30 cellular contexts compared by ENCODE assay signal in the genomic region with DNA sequence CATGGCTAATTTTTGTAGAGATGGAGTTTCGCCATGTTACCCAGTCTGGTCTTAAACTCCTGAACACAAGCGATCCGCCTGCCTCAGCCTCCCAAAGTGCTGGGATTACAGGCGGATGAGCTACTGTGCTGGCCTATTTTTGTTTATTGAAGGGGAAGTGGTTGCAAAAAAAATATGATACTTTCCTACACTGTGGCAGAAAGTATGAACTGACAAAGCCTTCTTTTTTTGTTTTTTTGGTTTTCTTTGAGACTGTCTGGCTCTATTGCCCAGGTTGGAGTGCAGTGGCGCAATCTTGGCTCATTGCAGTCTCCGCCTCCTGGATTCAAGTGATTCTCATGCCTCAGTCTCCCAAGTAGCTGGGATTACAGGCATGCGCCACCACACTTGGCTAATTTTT. TPM values are rescaled to one million over a fixed set of nuclear protein-coding genes. Genes with fewer than 3 reads are reported as not detected.
DNase-seq lines count a peak whose midpoint lies in the region; ATAC-seq lines count a peak whose summit lies in the region.
"Had no signal": no experiment of that assay in that cellular context is flagged by ENCODE, and none has a peak within 500 bp of the region (broad histone marks: within the 10 kb centered on the region; RNA-seq: fewer than 3 reads in every experiment).

No MANE protein-coding gene starts in this region.

- H3K9me3 ChIP-seq in SK-N-MC (ENCODE audit: low read depth, low read length) = no peaks in the 10 kb centered on the region
- H3K9me3 ChIP-seq in effector memory CD4-positive, alpha-beta T cell (ENCODE audit: control insufficient read depth, low read length) = peaks cover 3% of the 10 kb centered on the region
- H3K9me3 ChIP-seq: thyroid gland, uterus had no signal

- POLR2A ChIA-PET in activated naive CD8-positive, alpha-beta T cell treated with anti-CD3 and anti-CD28 coated beads, Interleukin-2, amount 10 ng/mL, durations not matched to agents 7 days and 5 days (lab: Charles Lee) = interaction anchor here (1.2 kb wide), 1 partner anchor 51 kb away, joined by 3 read pairs; a partner anchor contains a TSS

- ATAC-seq in activated naive CD8-positive, alpha-beta T cell treated with anti-CD3 and anti-CD28 coated beads, Interleukin-2, amount 10 ng/mL, durations not matched to agents 7 days and 5 days (ENCODE audit: low read depth) = no peak
- no peak for ATAC-seq in HG03565 (IDR thresholded peaks at IDR 0.05; ENCODE audit: unreplicated experiment)
- ATAC-seq: esophagus mucosa, PC-3, right cardiac atrium, SK-N-SH treated with all-trans-retinoic acid at 6 μM for 48 hours had no signal

- peak overlapping the region; percentile 84 for H3K27ac ChIP-seq in SK-N-MC
- H3K27ac ChIP-seq in effector memory CD4-positive, alpha-beta T cell (ENCODE audit: insufficient read depth, low read length, poor library complexity, severe bottlenecking) = peak overlapping the region; percentile 5
- H3K27ac ChIP-seq: HL-60, left ventricle myocardium inferior, thyroid gland, uterus had no signal

- H3K4me3 Mint-ChIP-seq in activated naive CD8-positive, alpha-beta T cell treated with anti-CD3 and anti-CD28 coated beads, Interleukin-2, amount 10 ng/mL, durations not matched to agents 7 days and 5 days = peak overlapping the region; percentile 8
- no peak overlapping the region for H3K4me3 Mint-ChIP-seq in activated naive CD8-positive, alpha-beta T cell treated with anti-CD3 and anti-CD28 coated beads for 36 hours
- H3K4me3 Mint-ChIP-seq: H9; stimulated activated naive CD8-positive, alpha-beta T cell treated with anti-CD3 and anti-CD28 coated beads, Interleukin-15, amount 100 ng/mL, for 72 hours had no signal

- H3K36me3 Mint-ChIP-seq in activated naive CD8-positive, alpha-beta T cell treated with anti-CD3 and anti-CD28 coated beads, Interleukin-2, amount 10 ng/mL, durations not matched to agents 7 days and 5 days = peaks cover 90% of the 10 kb centered on the region
- H3K36me3 Mint-ChIP-seq in activated naive CD8-positive, alpha-beta T cell treated with anti-CD3 and anti-CD28 coated beads for 36 hours = peaks cover 72% of the 10 kb centered on the region

- peak overlapping the region; percentile 34 for H3K27ac Mint-ChIP-seq in activated naive CD8-positive, alpha-beta T cell treated with anti-CD3 and anti-CD28 coated beads, Interleukin-2, amount 10 ng/mL, durations not matched to agents 7 days and 5 days
- no peak overlapping the region for H3K27ac Mint-ChIP-seq in activated naive CD8-positive, alpha-beta T cell treated with anti-CD3 and anti-CD28 coated beads for 36 hours
- H3K27ac Mint-ChIP-seq: H9 had no signal

- peaks cover 1% of the 10 kb centered on the region for H3K9me3 Mint-ChIP-seq in activated naive CD8-positive, alpha-beta T cell treated with anti-CD3 and anti-CD28 coated beads, Interleukin-2, amount 10 ng/mL, durations not matched to agents 7 days and 5 days
- peaks cover 1% of the 10 kb centered on the region for H3K9me3 Mint-ChIP-seq in activated naive CD8-positive, alpha-beta T cell treated with anti-CD3 and anti-CD28 coated beads for 36 hours

- H3K4me1 ChIP-seq in effector memory CD4-positive, alpha-beta T cell (ENCODE audit: control insufficient read depth, insufficient read depth, low read length, poor library complexity, severe bottlenecking) = peaks cover 22% of the 10 kb centered on the region
- H3K4me1 ChIP-seq: left ventricle myocardium inferior, thyroid gland, uterus had no signal

- no peak for DNase-seq in activated naive CD8-positive, alpha-beta T cell treated with anti-CD3 and anti-CD28 coated beads, Interleukin-2, amount 10 ng/mL, durations not matched to agents 7 days and 5 days
- DNase-seq in activated naive CD8-positive, alpha-beta T cell treated with anti-CD3 and anti-CD28 coated beads for 36 hours = no peak
- no peak for DNase-seq in SK-N-MC (ENCODE audit: low read depth, low spot score)
- no peak for DNase-seq in effector memory CD4-positive, alpha-beta T cell
- no peak for DNase-seq in H4 (ENCODE audit: low spot score)
- DNase-seq in superior temporal gyrus (ENCODE audit: extremely low spot score) = no peak
- DNase-seq: activated CD4-positive, CD25-positive, alpha-beta regulatory T cell treated with anti-CD3 and anti-CD28 coated beads, Interleukin-2, amount 50 U/mL, for 72 hours; activated T-cell treated with anti-CD3 and anti-CD28 coated beads, Interleukin-2, amount 50 U/mL, for 48 hours; DMS79 treated with DMSO at 0.1 percent for 48 hours; GF-D8; glutamatergic neuron; H9; KG1; left ventricle myocardium inferior; mesenchymal stem cell; MM.1S; NCI-H1417 treated with DMSO at 0.1 percent for 48 hours; NCI-H2081; NCI-H2227 treated with DMSO at 0.1 percent for 48 hours; NCI-H526; PC-3; right cardiac atrium; stimulated activated CD4-positive, alpha-beta T cell treated with anti-CD3 and anti-CD28 coated beads, Interleukin-1b, Interleukin-23, amount 100 ng/mL, for 48 hours; stimulated activated naive CD8-positive, alpha-beta T cell treated with anti-CD3 and anti-CD28 coated beads, Interleukin-15, amount 100 ng/mL, for 72 hours; thyroid gland; uterus had no signal

- no peak overlapping the region for H3K9ac ChIP-seq in SK-N-MC (ENCODE audit: insufficient read length)

- H3K27me3 Mint-ChIP-seq in activated naive CD8-positive, alpha-beta T cell treated with anti-CD3 and anti-CD28 coated beads, Interleukin-2, amount 10 ng/mL, durations not matched to agents 7 days and 5 days = no peaks in the 10 kb centered on the region
- H3K27me3 Mint-ChIP-seq in activated naive CD8-positive, alpha-beta T cell treated with anti-CD3 and anti-CD28 coated beads for 36 hours = no peaks in the 10 kb centered on the region
- H3K27me3 Mint-ChIP-seq: stimulated activated naive CD8-positive, alpha-beta T cell treated with anti-CD3 and anti-CD28 coated beads, Interleukin-15, amount 100 ng/mL, for 72 hours had no signal

- H3K4me3 ChIP-seq in SK-N-MC = 0 out of 2 replicates have a peak overlapping the region, but pooled peaks have one; percentile 15
- no peak overlapping the region for H3K4me3 ChIP-seq in effector memory CD4-positive, alpha-beta T cell (ENCODE audit: insufficient read depth, low read depth, low read length, poor library complexity, severe bottlenecking)
- H3K4me3 ChIP-seq: left ventricle myocardium inferior, thyroid gland, uterus had no signal

- no peaks in the 10 kb centered on the region for H3K36me3 ChIP-seq in SK-N-MC (ENCODE audit: insufficient read depth, low read length)
- peaks cover 34% of the 10 kb centered on the region for H3K36me3 ChIP-seq in effector memory CD4-positive, alpha-beta T cell (ENCODE audit: control insufficient read depth, insufficient read depth, low read length)
- H3K36me3 ChIP-seq: uterus had no signal

- peaks cover 42% of the 10 kb centered on the region for H3K4me1 Mint-ChIP-seq in activated naive CD8-positive, alpha-beta T cell treated with anti-CD3 and anti-CD28 coated beads, Interleukin-2, amount 10 ng/mL, durations not matched to agents 7 days and 5 days
- peaks cover 28% of the 10 kb centered on the region for H3K4me1 Mint-ChIP-seq in activated naive CD8-positive, alpha-beta T cell treated with anti-CD3 and anti-CD28 coated beads for 36 hours

- H3K27me3 ChIP-seq in effector memory CD4-positive, alpha-beta T cell (replicated peaks; ENCODE audit: control insufficient read depth, insufficient read depth, low read length, poor library complexity, severe bottlenecking) = no peaks in the 10 kb centered on the region
- H3K27me3 ChIP-seq: thyroid gland, uterus had no signal

RNA-seq across cellular contexts. Expression of a gene that starts 50.9 kb away (rescaled TPM):
- 100 to 1,000 TPM in 1 of 2 experiments, 10 to 100 TPM in 1; 99.9 to 108 TPM for total RNA-seq in activated naive CD8-positive, alpha-beta T cell treated with anti-CD3 and anti-CD28 coated beads, Interleukin-2, amount 10 ng/mL, durations not matched to agents 7 days and 5 days
- total RNA-seq in activated naive CD8-positive, alpha-beta T cell treated with anti-CD3 and anti-CD28 coated beads for 36 hours = 10 to 100 TPM; 38.2 to 38.4 TPM
- 29.7 and 32.3 TPM in 2 replicates for total RNA-seq in H4 (2014; rRNA removed; shearing (Covaris generic))

RNA-seq across cellular contexts. Expression of a gene that starts 51.2 kb away (rescaled TPM):
- 10 to 100 TPM; 45.0 to 46.2 TPM for total RNA-seq in activated naive CD8-positive, alpha-beta T cell treated with anti-CD3 and anti-CD28 coated beads, Interleukin-2, amount 10 ng/mL, durations not matched to agents 7 days and 5 days
- 1 to 10 TPM; 8.5 to 9.0 TPM for total RNA-seq in activated naive CD8-positive, alpha-beta T cell treated with anti-CD3 and anti-CD28 coated beads for 36 hours
- 5.8 and 12.8 TPM in 2 replicates for total RNA-seq in H4 (2014; rRNA removed; shearing (Covaris generic))
